Comparison of ENCODE assay signal across 27 cellular contexts in genomic region chr15:94002026-94002425, GRCh38.
"Had no signal": no experiment of that assay in that cellular context is flagged by ENCODE, and none has a peak within 500 bp of the region (broad histone marks: within the 10 kb centered on the region; RNA-seq: fewer than 3 reads in every experiment).

No MANE protein-coding gene starts in this region.

- H3K9me3 ChIP-seq: ovary, upper lobe of left lung, vagina had no signal

- FAIRE-seq: astrocyte, endothelial cell of umbilical vein, islet of Langerhans had no signal

- H3K27ac ChIP-seq: brain microvascular endothelial cell, ovary, upper lobe of left lung, vagina, WERI-Rb-1 had no signal

- ATAC-seq: activated CD4-positive, CD25-positive, alpha-beta regulatory T cell treated with anti-CD3 and anti-CD28 coated beads, Interleukin-2, amount 50 U/mL, for 24 hours; stimulated activated effector memory CD8-positive, alpha-beta T cell treated with anti-CD3 and anti-CD28 coated beads, Interleukin-12 subunit alpha, Interleukin-12 subunit beta, amount 100 ng/mL, for 72 hours had no signal

- H3K36me3 ChIP-seq: brain microvascular endothelial cell, ovary, upper lobe of left lung, vagina, WERI-Rb-1 had no signal

- H3K4me3 ChIP-seq: ovary, upper lobe of left lung, vagina had no signal

- H3K4me1 ChIP-seq: upper lobe of left lung had no signal

- DNase-seq: activated CD4-positive, alpha-beta memory T cell treated with anti-CD3 and anti-CD28 coated beads, Interleukin-2, amount 10 ng/mL, durations not matched to agents 7 days and 5 days; activated CD4-positive, alpha-beta T cell treated with anti-CD3 and anti-CD28 coated beads, Interleukin-2, amount 10 ng/mL, durations not matched to agents 24 days and 14 days; activated CD8-positive, alpha-beta memory T cell treated with anti-CD3 and anti-CD28 coated beads, Interleukin-2, amount 50 U/mL, for 48 hours; activated gamma-delta T cell treated with Interleukin-2 at 50 U/mL for 16 hours; activated naive CD4-positive, alpha-beta T cell treated with anti-CD3 and anti-CD28 coated beads, Interleukin-2, amount 50 U/mL, for 16 hours; activated T-cell treated with anti-CD3 and anti-CD28 coated beads, Interleukin-2, amount 50 U/mL, for 24 hours; amniotic stem cell; brain microvascular endothelial cell; caudate nucleus; foreskin fibroblast; glutamatergic neuron; left ventricle myocardium superior; naive B cell; nephron progenitor cell; ovary; retina; small intestine; stimulated activated CD4-positive, alpha-beta T cell treated with anti-CD3 and anti-CD28 coated beads, Interleukin-4, amount 100 ng/mL, for 24 hours; substantia nigra; upper lobe of left lung; WERI-Rb-1 had no signal

- H3K27me3 ChIP-seq: brain microvascular endothelial cell, ovary, upper lobe of left lung, vagina had no signal
